9 cellular contexts compared by ENCODE assay signal in the genomic region with DNA sequence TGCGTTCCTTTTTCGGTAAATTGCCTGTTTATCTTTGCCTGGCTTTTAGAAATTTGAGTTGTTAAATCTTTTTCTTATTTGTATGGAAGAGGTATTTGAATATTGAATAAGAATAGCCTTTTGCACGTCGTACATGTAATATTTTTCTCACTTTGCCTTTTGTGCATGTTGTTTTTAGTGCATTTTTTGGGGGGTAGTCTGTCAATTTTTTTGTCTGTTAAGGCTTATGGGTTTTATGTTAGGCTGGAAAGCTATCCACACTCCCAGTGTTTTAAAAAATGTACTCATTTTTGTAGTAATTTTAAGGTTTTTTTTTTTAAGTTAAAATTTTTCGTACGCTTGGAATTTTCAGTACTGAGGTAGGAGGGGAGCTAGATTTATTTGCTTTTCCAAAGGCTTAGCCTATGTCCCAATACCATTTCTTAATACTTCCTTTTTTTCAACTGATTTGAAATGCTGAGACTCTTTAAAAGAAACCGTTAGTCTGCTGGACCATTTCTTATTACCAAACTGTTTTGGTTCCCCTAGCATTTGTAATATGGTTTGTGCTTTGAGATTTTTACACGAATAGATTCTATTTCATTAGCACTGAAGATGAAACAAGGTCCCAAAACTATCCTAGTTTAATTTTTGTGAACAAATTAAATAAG. TPM values are rescaled to one million over a fixed set of nuclear protein-coding genes. Genes with fewer than 3 reads are reported as not detected.
A peak's percentile ranks its signal among the peaks of the same experiment; 100 is the strongest.
DNase-seq lines count a peak whose midpoint lies in the region; ATAC-seq lines count a peak whose summit lies in the region.
"Had no signal": no experiment of that assay in that cellular context is flagged by ENCODE, and none has a peak within 500 bp of the region (broad histone marks: within the 10 kb centered on the region; RNA-seq: fewer than 3 reads in every experiment).

No MANE protein-coding gene starts in this region.

- ATAC-seq in T-helper 17 cell: no peak
- ATAC-seq in stimulated activated naive B cell treated with anti-CD40 and anti-IgM and Interleukin-4, amounts not matched to agents 10 μg/mL and 1 μg/mL and 100 μg/mL, for 72 hours (replicated peaks): no peak
- no peak for ATAC-seq in HG02973 (IDR thresholded peaks at IDR 0.05; ENCODE audit: unreplicated experiment)

- no peaks in the 10 kb centered on the region for H3K27me3 Mint-ChIP-seq in T-helper 1 cell treated with Interleukin-12 subunit alpha and Interleukin-12 subunit beta and Interleukin-4 antibody, amounts not matched to agents 30 μg/mL and 1 μg/mL, for 36 hours (ENCODE audit: low read depth)
- no peaks in the 10 kb centered on the region for H3K27me3 Mint-ChIP-seq in T-helper 17 cell
- no peaks in the 10 kb centered on the region for H3K27me3 Mint-ChIP-seq in stimulated activated naive B cell treated with anti-CD40 and anti-IgM and Interleukin-4, amounts not matched to agents 10 μg/mL and 1 μg/mL and 100 μg/mL, for 72 hours

- H3K9me3 Mint-ChIP-seq in T-helper 1 cell treated with Interleukin-12 subunit alpha and Interleukin-12 subunit beta and Interleukin-4 antibody, amounts not matched to agents 30 μg/mL and 1 μg/mL, for 36 hours: peaks cover 3% of the 10 kb centered on the region
- H3K9me3 Mint-ChIP-seq in stimulated activated naive B cell treated with anti-CD40 and anti-IgM and Interleukin-4, amounts not matched to agents 10 μg/mL and 1 μg/mL and 100 μg/mL, for 72 hours: peaks cover 0 to 1% of the 10 kb centered on the region in 2 donors

- peaks cover 35% of the 10 kb centered on the region for H3K36me3 Mint-ChIP-seq in T-helper 1 cell treated with Interleukin-12 subunit alpha and Interleukin-12 subunit beta and Interleukin-4 antibody, amounts not matched to agents 30 μg/mL and 1 μg/mL, for 36 hours (ENCODE audit: low read depth)
- H3K36me3 Mint-ChIP-seq in T-helper 17 cell (ENCODE audit: low read depth): peaks cover 8% of the 10 kb centered on the region
- H3K36me3 Mint-ChIP-seq in stimulated activated naive B cell treated with anti-CD40 and anti-IgM and Interleukin-4, amounts not matched to agents 10 μg/mL and 1 μg/mL and 100 μg/mL, for 72 hours: peaks cover 6 to 8% of the 10 kb centered on the region in 2 donors

- H3K9me3 ChIP-seq in T-helper 17 cell (ENCODE audit: control insufficient read depth, low read length, poor library complexity, severe bottlenecking) (no peaks in the 10 kb centered on the region), iPS-18c (ENCODE audit: control insufficient read depth, insufficient read depth, low read length) (no peaks in the 10 kb centered on the region)

- peak overlapping the region; percentile 70 for H3K4me3 ChIP-seq in iPS-18c (ENCODE audit: insufficient read depth, low read depth, low read length)

- DNase-seq in T-helper 1 cell (no peak), T-helper 17 cell (no peak), GOT3 (lab: John Stamatoyannopoulos, UW) (no peak), DMS153 (lab: John Stamatoyannopoulos, UW) (no peak)
- no peak for DNase-seq in stimulated activated naive B cell treated with anti-CD40 and anti-IgM and Interleukin-4, amounts not matched to agents 10 μg/mL and 1 μg/mL and 100 μg/mL, for 72 hours
- DNase-seq: IMR-90 had no signal

- peak overlapping the region; percentile 88 for H3K27ac Mint-ChIP-seq in T-helper 1 cell treated with Interleukin-12 subunit alpha and Interleukin-12 subunit beta and Interleukin-4 antibody, amounts not matched to agents 30 μg/mL and 1 μg/mL, for 36 hours
- H3K27ac Mint-ChIP-seq in T-helper 17 cell: peak overlapping the region; percentile 39
- peak overlapping the region; percentile 99 for H3K27ac Mint-ChIP-seq in stimulated activated naive B cell treated with anti-CD40 and anti-IgM and Interleukin-4, amounts not matched to agents 10 μg/mL and 1 μg/mL and 100 μg/mL, for 72 hours

- peak overlapping the region; percentile 99 for H3K4me3 Mint-ChIP-seq in T-helper 1 cell treated with Interleukin-12 subunit alpha and Interleukin-12 subunit beta and Interleukin-4 antibody, amounts not matched to agents 30 μg/mL and 1 μg/mL, for 36 hours
- peak overlapping the region; percentile 100 for H3K4me3 Mint-ChIP-seq in T-helper 17 cell
- H3K4me3 Mint-ChIP-seq in stimulated activated naive B cell treated with anti-CD40 and anti-IgM and Interleukin-4, amounts not matched to agents 10 μg/mL and 1 μg/mL and 100 μg/mL, for 72 hours: peak overlapping the region; percentile 96 to 99

- peaks cover 56% of the 10 kb centered on the region for H3K4me1 Mint-ChIP-seq in T-helper 1 cell treated with Interleukin-12 subunit alpha and Interleukin-12 subunit beta and Interleukin-4 antibody, amounts not matched to agents 30 μg/mL and 1 μg/mL, for 36 hours (ENCODE audit: low read depth)
- H3K4me1 Mint-ChIP-seq in T-helper 17 cell: peaks cover 30% of the 10 kb centered on the region
- H3K4me1 Mint-ChIP-seq in stimulated activated naive B cell treated with anti-CD40 and anti-IgM and Interleukin-4, amounts not matched to agents 10 μg/mL and 1 μg/mL and 100 μg/mL, for 72 hours: peaks cover 5 to 13% of the 10 kb centered on the region in 2 donors

RNA-seq across cellular contexts. Expression of a gene that starts 1.3 kb away (rescaled TPM):
- total RNA-seq in T-helper 17 cell: 10 to 100 TPM; 17.2 to 19.7 TPM

Comparison
In these comparisons a context has a peak if more than half of its experiments do, and no peak if none do; other contexts are left out.
1. H3K27ac Mint-ChIP-seq: peak in every context shown above with its lines; median percentile 99 in stimulated activated naive B cell treated with anti-CD40 and anti-IgM and Interleukin-4, amounts not matched to agents 10 μg/mL and 1 μg/mL and 100 μg/mL, for 72 hours; 88 in T-helper 1 cell treated with Interleukin-12 subunit alpha and Interleukin-12 subunit beta and Interleukin-4 antibody, amounts not matched to agents 30 μg/mL and 1 μg/mL, for 36 hours; 39 in T-helper 17 cell.